In genomic region chr2:105669384-105669891, GRCh38 we compare ENCODE assay signal across 18 cellular contexts.
"Had no signal": no experiment of that assay in that cellular context is flagged by ENCODE, and none has a peak within 500 bp of the region (broad histone marks: within the 10 kb centered on the region; RNA-seq: fewer than 3 reads in every experiment).

No MANE protein-coding gene starts in this region.

- ATAC-seq: gastrocnemius medialis, heart right ventricle, left cardiac atrium, left lung, left ventricle myocardium superior, lower lobe of right lung had no signal

- H3K4me3 Mint-ChIP-seq: dendritic cell treated with granulocyte-macrophage colony-stimulating factor and Interleukin-4, amounts not matched to agents 40 ng/mL and 50 ng/mL, for 4 days; mesothelial cell of epicardium had no signal

- DNase-seq: colonic mucosa; cortex of kidney; effector memory CD4-positive, alpha-beta T cell; esophagus squamous epithelium; foreskin fibroblast; foreskin melanocyte; gastrocnemius medialis; glutamatergic neuron; head of caudate nucleus; heart right ventricle; hippocampal formation; left cardiac atrium; left lung; left ventricle myocardium superior; lower lobe of right lung; mesenchymal stem cell had no signal

- H3K27ac Mint-ChIP-seq: dendritic cell treated with granulocyte-macrophage colony-stimulating factor and Interleukin-4, amounts not matched to agents 40 ng/mL and 50 ng/mL, for 4 days; mesothelial cell of epicardium had no signal

- H3K9me3 ChIP-seq: colonic mucosa, gastrocnemius medialis had no signal

- H3K27ac ChIP-seq: colonic mucosa, esophagus squamous epithelium, gastrocnemius medialis, heart right ventricle, left lung, lower lobe of right lung had no signal

- H3K4me1 ChIP-seq: colonic mucosa, gastrocnemius medialis, left lung, lower lobe of right lung had no signal

- H3K27me3 ChIP-seq: colonic mucosa, gastrocnemius medialis, heart right ventricle, left lung had no signal

- H3K36me3 ChIP-seq: colonic mucosa, esophagus squamous epithelium, gastrocnemius medialis, heart right ventricle, left lung, lower lobe of right lung had no signal

- H3K4me1 Mint-ChIP-seq: mesothelial cell of epicardium had no signal

- H3K4me3 ChIP-seq: colonic mucosa, esophagus squamous epithelium, gastrocnemius medialis, heart right ventricle, left lung, lower lobe of right lung had no signal
